In genomic region chr4:101242441-101242840, GRCh38 we compare ENCODE assay signal across 21 cellular contexts.
DNase-seq lines count a peak whose midpoint lies in the region; ATAC-seq, FAIRE-seq and TF ChIP-seq lines count a peak whose summit lies in the region.
"Had no signal": no experiment of that assay in that cellular context is flagged by ENCODE, and none has a peak within 500 bp of the region (broad histone marks: within the 10 kb centered on the region; RNA-seq: fewer than 3 reads in every experiment).

No MANE protein-coding gene starts in this region.

- CTCF ChIA-PET in RWPE1 (lab: Yijun Ruan, JAX), result no interaction called here

- no peak for FAIRE-seq in bronchial epithelial cell (lab: Jason Lieb, UNC)
- FAIRE-seq: A204.1, GM12878, GM19239, H54 had no signal

- DNase-seq in RWPE1 (ENCODE audit: low spot score), result peak; percentile 14
- peak; percentile 31 for DNase-seq in bronchial epithelial cell (ENCODE audit: low read depth)
- DNase-seq in kidney tubule cell (ENCODE audit: low spot score), result peak; percentile 19
- DNase-seq in activated CD4-positive, alpha-beta T cell treated with anti-CD3 and anti-CD28 coated beads for 48 hours, result no peak
- DNase-seq in NCI-H69 (lab: John Stamatoyannopoulos, UW), result no peak
- DNase-seq in putamen (ENCODE audit: low spot score), result no peak
- DNase-seq: CD4-positive, alpha-beta T cell; CD8-positive, alpha-beta memory T cell; DMS 273 treated with DMSO at 0.1 percent for 48 hours; DMS79; EL; GDM1; GOT3 had no signal

- H3K4me3 ChIP-seq in bronchial epithelial cell (ENCODE audit: low read depth, low read length), result no peak overlapping the region
- H3K4me3 ChIP-seq: BLaER1, GM12878, HAP-1 had no signal

- no peaks in the 10 kb centered on the region for H3K27me3 ChIP-seq in bronchial epithelial cell (ENCODE audit: control insufficient read depth, insufficient read depth, low read length)
- H3K27me3 ChIP-seq: BLaER1 had no signal

- ATAC-seq in GM19397 (IDR thresholded peaks at IDR 0.05; ENCODE audit: unreplicated experiment), result no peak
- ATAC-seq: GM12878 had no signal

- TF ChIP-seq CTCF in C4-2B (conservative IDR thresholded peaks at IDR 0.05), result no peak
- no peak for TF ChIP-seq CTCF in RWPE1 (conservative IDR thresholded peaks at IDR 0.05; ENCODE audit: low read depth)
- no peak for TF ChIP-seq CTCF in bronchial epithelial cell (IDR thresholded peaks at IDR 0.05; ENCODE audit: insufficient read depth, low read length, severe bottlenecking)

- peak overlapping the region; percentile 75; the same call in 1 of the 2 replicates for H3K27ac ChIP-seq in C4-2B
- H3K27ac ChIP-seq in RWPE1, result no peak overlapping the region
- H3K27ac ChIP-seq: BLaER1 had no signal

- no peaks in the 10 kb centered on the region for H3K36me3 ChIP-seq in bronchial epithelial cell (ENCODE audit: control insufficient read depth, insufficient read depth, low read length)
- H3K36me3 ChIP-seq: BLaER1, HAP-1 had no signal

- POLR2A ChIA-PET in RWPE1 (lab: Yijun Ruan, JAX; ENCODE audit: low non-redundant PET), result no interaction called here

Comparison
In these comparisons a context has a peak if more than half of its experiments do, and no peak if none do; other contexts are left out.
1. DNase-seq: peak in RWPE1 (single experiment), bronchial epithelial cell (single experiment) and kidney tubule cell (single experiment); none in activated CD4-positive, alpha-beta T cell treated with anti-CD3 and anti-CD28 coated beads for 48 hours (single experiment), NCI-H69 (single experiment) and putamen (single experiment).